In the genomic region with DNA sequence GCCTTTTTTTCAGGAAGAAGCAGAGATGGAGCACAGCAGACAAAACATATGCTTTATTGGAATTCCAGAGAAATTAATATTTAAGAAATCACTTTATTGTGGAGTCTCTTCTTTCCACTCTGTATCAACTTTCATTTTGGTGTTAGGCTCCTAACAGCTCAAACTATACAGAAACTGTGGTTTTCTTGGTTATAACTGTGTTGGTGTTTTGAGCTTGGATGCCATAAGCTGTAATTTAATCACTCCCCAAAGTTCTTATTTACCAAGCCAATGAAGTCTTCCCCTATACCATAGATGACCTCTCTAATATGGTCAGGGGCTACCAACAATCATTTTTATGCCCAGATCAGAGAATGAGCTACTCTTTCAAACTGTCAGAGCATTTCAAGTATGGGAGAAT, we compare ENCODE assay signal across 25 cellular contexts.
"Had no signal": no experiment of that assay in that cellular context is flagged by ENCODE, and none has a peak within 500 bp of the region (broad histone marks: within the 10 kb centered on the region; RNA-seq: fewer than 3 reads in every experiment).

No MANE protein-coding gene starts in this region.

- H3K27ac Mint-ChIP-seq: dendritic cell treated with granulocyte-macrophage colony-stimulating factor and Interleukin-4, amounts not matched to agents 40 ng/mL and 50 ng/mL, for 4 days; effector memory CD8-positive, alpha-beta T cell; endodermal cell had no signal

- H3K4me3 Mint-ChIP-seq: dendritic cell treated with granulocyte-macrophage colony-stimulating factor and Interleukin-4, amounts not matched to agents 40 ng/mL and 50 ng/mL, for 4 days; effector memory CD8-positive, alpha-beta T cell; endodermal cell had no signal

- H3K27me3 ChIP-seq: colonic mucosa, dorsolateral prefrontal cortex, esophagus muscularis mucosa, esophagus squamous epithelium, foreskin keratinocyte, gastrocnemius medialis, gastroesophageal sphincter, heart left ventricle, heart right ventricle had no signal

- H3K9me3 ChIP-seq: colonic mucosa had no signal

- H3K36me3 ChIP-seq: colonic mucosa had no signal

- H3K4me1 ChIP-seq: colonic mucosa, esophagus muscularis mucosa, esophagus squamous epithelium, gastrocnemius medialis, gastroesophageal sphincter had no signal

- ATAC-seq: effector memory CD8-positive, alpha-beta T cell; esophagus mucosa; foreskin keratinocyte; gastrocnemius medialis; gastroesophageal sphincter; heart left ventricle; heart right ventricle had no signal

- DNase-seq: colonic mucosa; cortex of kidney; dermis blood vessel endothelial cell; dorsolateral prefrontal cortex; effector CD4-positive, alpha-beta T cell; effector CD8-positive, alpha-beta T cell; effector memory CD4-positive, alpha-beta T cell; effector memory CD8-positive, alpha-beta T cell; endodermal cell; erythroblast; esophagus squamous epithelium; foreskin fibroblast; foreskin keratinocyte; foreskin melanocyte; gastrocnemius medialis; glutamatergic neuron; head of caudate nucleus; heart left ventricle; heart right ventricle had no signal

- H3K4me3 ChIP-seq: colonic mucosa, coronary artery, dorsolateral prefrontal cortex, esophagus muscularis mucosa, esophagus squamous epithelium, gastrocnemius medialis, gastroesophageal sphincter, heart left ventricle, heart right ventricle had no signal

- H3K27ac ChIP-seq: colonic mucosa, coronary artery, dorsolateral prefrontal cortex, epithelial cell of prostate, esophagus muscularis mucosa, esophagus squamous epithelium, foreskin keratinocyte, gastrocnemius medialis, gastroesophageal sphincter, heart left ventricle, heart right ventricle had no signal

- H3K4me1 Mint-ChIP-seq: endodermal cell had no signal
